Comparison of ENCODE assay signal across 10 cellular contexts in genomic region chr5:60810438-60811085, GRCh38. TPM values are rescaled to one million over a fixed set of nuclear protein-coding genes. Genes with fewer than 3 reads are reported as not detected.
DNase-seq lines count a peak whose midpoint lies in the region; ATAC-seq and TF ChIP-seq lines count a peak whose summit lies in the region.
"Had no signal": no experiment of that assay in that cellular context is flagged by ENCODE, and none has a peak within 500 bp of the region (broad histone marks: within the 10 kb centered on the region; RNA-seq: fewer than 3 reads in every experiment).

No MANE protein-coding gene starts in this region.

- no peaks in the 10 kb centered on the region for H3K9me3 Mint-ChIP-seq in activated naive CD4-positive, alpha-beta T cell treated with anti-CD3 and anti-CD28 coated beads, Interleukin-2, amount 10 ng/mL, durations not matched to agents 7 days and 5 days

- H3K36me3 ChIP-seq in RWPE2 (ENCODE audit: low read depth): no peaks in the 10 kb centered on the region
- H3K36me3 ChIP-seq in trophoblast cell (ENCODE audit: control insufficient read depth in 1 of 2, insufficient read depth in 2 of 2, low read length in 2 of 2): no peaks in the 10 kb centered on the region
- no peaks in the 10 kb centered on the region for H3K36me3 ChIP-seq in SK-N-SH (replicated peaks in 1 of 2; ENCODE audit: control insufficient read depth in 1 of 2, insufficient read depth in 2 of 2, low read length in 1 of 2)

- H4K12ac ChIP-seq in trophoblast cell (ENCODE audit: low read depth, low read length): no peak overlapping the region

- no peaks in the 10 kb centered on the region for H3K27me3 Mint-ChIP-seq in activated naive CD4-positive, alpha-beta T cell treated with anti-CD3 and anti-CD28 coated beads, Interleukin-2, amount 10 ng/mL, durations not matched to agents 7 days and 5 days

- no peak overlapping the region for H3K27ac Mint-ChIP-seq in activated naive CD4-positive, alpha-beta T cell treated with anti-CD3 and anti-CD28 coated beads, Interleukin-2, amount 10 ng/mL, durations not matched to agents 7 days and 5 days

- no peak for TF ChIP-seq RAD21 in SK-N-SH (IDR thresholded peaks at IDR 0.05; ENCODE audit: low read length)

- H3K18ac ChIP-seq in trophoblast cell (ENCODE audit: low read length): no peak overlapping the region

- no peak overlapping the region for H2BK12ac ChIP-seq in trophoblast cell (ENCODE audit: low read length)

- H3K9ac ChIP-seq in trophoblast cell (ENCODE audit: low read length): no peak overlapping the region
- no peak overlapping the region for H3K9ac ChIP-seq in SK-N-SH

- H3K4me2 ChIP-seq in trophoblast cell (ENCODE audit: low read length) (peak overlapping the region; percentile 23), SK-N-SH (no peak overlapping the region)

- CTCF ChIA-PET in activated naive CD4-positive, alpha-beta T cell treated with anti-CD3 and anti-CD28 coated beads, Interleukin-2, amount 10 ng/mL, durations not matched to agents 7 days and 5 days (lab: Charles Lee): no interaction called here
- CTCF ChIA-PET in SK-N-SH (lab: Yijun Ruan, JAX): no interaction called here

- TF ChIP-seq CTCF in RWPE2 (IDR thresholded peaks at IDR 0.05; ENCODE audit: poor library complexity, severe bottlenecking) (no peak), SK-N-SH (IDR thresholded peaks at IDR 0.05) (no peak)

- no peak overlapping the region for H2AK5ac ChIP-seq in trophoblast cell (ENCODE audit: low read length)

- H3F3A ChIP-seq in SK-N-SH (replicated peaks; ENCODE audit: insufficient read depth): no peaks in the 10 kb centered on the region

- H4K20me1 ChIP-seq in SK-N-SH (ENCODE audit: insufficient read depth): no peaks in the 10 kb centered on the region

- no peaks in the 10 kb centered on the region for H3K9me2 ChIP-seq in SK-N-SH

- no peak overlapping the region for H2BK120ac ChIP-seq in trophoblast cell (ENCODE audit: insufficient read depth, low read length, poor library complexity)

- H2AFZ ChIP-seq in trophoblast cell (ENCODE audit: insufficient read depth, low read length, poor library complexity) (no peak overlapping the region), SK-N-SH (ENCODE audit: low read depth) (no peak overlapping the region)

- no peak overlapping the region for H3K4ac ChIP-seq in trophoblast cell (ENCODE audit: low read depth, low read length)

- H3K23ac ChIP-seq in trophoblast cell (ENCODE audit: low read length): no peak overlapping the region

- no peak for TF ChIP-seq EP300 in SK-N-SH (IDR thresholded peaks at IDR 0.05; ENCODE audit: borderline replicate concordance in 1 of 2, low read depth in 1 of 2, low read length in 1 of 2)

- DNase-seq in RWPE2 (ENCODE audit: low spot score) (no peak), trophoblast cell (peak; percentile 58 to 85), activated gamma-delta T cell (lab: John Stamatoyannopoulos, UW) (no peak), occipital lobe (lab: John Stamatoyannopoulos, UW) (no peak), SK-N-SH (no peak)
- no peak for DNase-seq in activated naive CD4-positive, alpha-beta T cell treated with anti-CD3 and anti-CD28 coated beads, Interleukin-2, amount 10 ng/mL, durations not matched to agents 7 days and 5 days
- DNase-seq: stimulated activated CD4-positive, alpha-beta T cell treated with anti-CD3 and anti-CD28 coated beads, Interleukin-2, amount 100 ng/mL, for 48 hours had no signal

- no peak overlapping the region for H3K4me3 Mint-ChIP-seq in activated naive CD4-positive, alpha-beta T cell treated with anti-CD3 and anti-CD28 coated beads, Interleukin-2, amount 10 ng/mL, durations not matched to agents 7 days and 5 days

- no peaks in the 10 kb centered on the region for H3K36me3 Mint-ChIP-seq in activated naive CD4-positive, alpha-beta T cell treated with anti-CD3 and anti-CD28 coated beads, Interleukin-2, amount 10 ng/mL, durations not matched to agents 7 days and 5 days

- WGBS in trophoblast cell (ENCODE audit: extremely low coverage, insufficient coverage, insufficient read length): no CpG with 5 or more reads among the region's 2 CpGs
- WGBS in SK-N-SH (ENCODE audit: low lambda C conversion rate): 25% methylated on average over 2 of the region's 2 CpGs

- H3K9me3 ChIP-seq in RWPE2 (ENCODE audit: severe bottlenecking): no peaks in the 10 kb centered on the region
- H3K9me3 ChIP-seq in trophoblast cell (ENCODE audit: insufficient read depth, low read depth, low read length): no peaks in the 10 kb centered on the region
- no peaks in the 10 kb centered on the region for H3K9me3 ChIP-seq in SK-N-SH

- POLR2A ChIA-PET in SK-N-SH (lab: Yijun Ruan, JAX): no interaction called here

- H3K4me3 ChIP-seq in RWPE2 (ENCODE audit: severe bottlenecking): no peak overlapping the region
- no peak overlapping the region for H3K4me3 ChIP-seq in trophoblast cell (ENCODE audit: low read depth, low read length)
- no peak overlapping the region for H3K4me3 ChIP-seq in SK-N-SH (ENCODE audit: low read depth in 2 of 2, low read length in 1 of 2)

- H3K27ac ChIP-seq in RWPE2 (ENCODE audit: poor library complexity, severe bottlenecking): peak overlapping the region; percentile 24
- no peak overlapping the region for H3K27ac ChIP-seq in trophoblast cell (ENCODE audit: low read depth, low read length)
- no peak overlapping the region for H3K27ac ChIP-seq in SK-N-SH (ENCODE audit: low read depth in 2 of 2, low read length in 1 of 2)

- no peak overlapping the region for H2BK5ac ChIP-seq in trophoblast cell (ENCODE audit: low read depth, low read length, poor library complexity)

- no peak overlapping the region for H4K8ac ChIP-seq in trophoblast cell (ENCODE audit: low read depth, low read length)

- no peaks in the 10 kb centered on the region for H3K79me1 ChIP-seq in trophoblast cell (ENCODE audit: low read length)

- H3K79me2 ChIP-seq in trophoblast cell (ENCODE audit: control insufficient read depth, insufficient read depth, low read length, poor library complexity): no peaks in the 10 kb centered on the region
- H3K79me2 ChIP-seq in SK-N-SH (ENCODE audit: insufficient read depth): no peaks in the 10 kb centered on the region

- H3K27me3 ChIP-seq in RWPE2 (ENCODE audit: insufficient read depth, poor library complexity, severe bottlenecking) (no peaks in the 10 kb centered on the region), trophoblast cell (ENCODE audit: insufficient read depth, low read length) (no peaks in the 10 kb centered on the region), SK-N-SH (ENCODE audit: insufficient read depth) (no peaks in the 10 kb centered on the region)

- H3K14ac ChIP-seq in trophoblast cell (ENCODE audit: low read length): no peak overlapping the region

- H3K4me1 ChIP-seq in RWPE2 (ENCODE audit: insufficient read depth, poor library complexity, severe bottlenecking) (peaks cover 11% of the 10 kb centered on the region), trophoblast cell (ENCODE audit: control insufficient read depth in 1 of 2, insufficient read depth in 2 of 2, low read length in 2 of 2) (peaks cover 0 to 5% of the 10 kb centered on the region in 2 experiments), SK-N-SH (ENCODE audit: control insufficient read depth in 1 of 2, insufficient read depth in 2 of 2, low read depth in 1 of 2, low read length in 1 of 2) (no peaks in the 10 kb centered on the region)

- ATAC-seq in GM19324 (IDR thresholded peaks at IDR 0.05; ENCODE audit: low FRiP score, unreplicated experiment) (peak; percentile 90), HG02981 (IDR thresholded peaks at IDR 0.05; ENCODE audit: unreplicated experiment) (peak; percentile 98), RWPE2 (ENCODE audit: low read depth) (peak; percentile 99)
- ATAC-seq: Right ventricle myocardium inferior had no signal

- no peak overlapping the region for H4K91ac ChIP-seq in trophoblast cell (ENCODE audit: low read depth, low read length)

- no peaks in the 10 kb centered on the region for H3K4me1 Mint-ChIP-seq in activated naive CD4-positive, alpha-beta T cell treated with anti-CD3 and anti-CD28 coated beads, Interleukin-2, amount 10 ng/mL, durations not matched to agents 7 days and 5 days

TF ChIP-seq in SK-N-SH, 30 proteins besides CTCF, POLR2A, EP300 and RAD21 (continues in another document):
- TF ChIP-seq TCF12 (IDR thresholded peaks at IDR 0.05): no peak
- no peak for TF ChIP-seq GATA2 (CRISPR knock-in tag; IDR thresholded peaks at IDR 0.05)
- TF ChIP-seq RXRA (IDR thresholded peaks at IDR 0.05; ENCODE audit: borderline replicate concordance, low read depth): no peak
- TF ChIP-seq SMC3 (IDR thresholded peaks at IDR 0.05; ENCODE audit: low read depth, low read length): no peak
- TF ChIP-seq TEAD4 (IDR thresholded peaks at IDR 0.05; ENCODE audit: borderline replicate concordance, insufficient read depth): no peak
- TF ChIP-seq ZBTB33 (IDR thresholded peaks at IDR 0.05; ENCODE audit: borderline replicate concordance, low read depth): no peak
- no peak for TF ChIP-seq FOXM1 (IDR thresholded peaks at IDR 0.05; ENCODE audit: low read depth)
- no peak for TF ChIP-seq RCOR1 (IDR thresholded peaks at IDR 0.05; ENCODE audit: low read length)
- no peak for TF ChIP-seq MXI1 (IDR thresholded peaks at IDR 0.05; ENCODE audit: low read depth, low read length)
- no peak for TF ChIP-seq GABPA (IDR thresholded peaks at IDR 0.05; ENCODE audit: low read depth)

RNA-seq across cellular contexts. Expression of gene ELOVL7, which starts 33.5 kb away (rescaled TPM):
- polyA plus RNA-seq in trophoblast cell (2013): 3.5 and 3.8 TPM in 2 replicates
- total RNA-seq in occipital lobe: 8.7 TPM
- 0.05 and 0.07 TPM in 2 replicates for polyA plus RNA-seq in SK-N-SH (2012; rRNA removed)
- polyA plus RNA-seq in SK-N-SH (2012; cell fraction: cytosol; rRNA removed): 0.03 and 0.08 TPM in 2 replicates
- polyA plus RNA-seq in SK-N-SH (2012; cell fraction: nucleus; rRNA removed): 0.04 and 0.13 TPM in 2 replicates

Comparison
In these comparisons a context has a peak if more than half of its experiments do, and no peak if none do; other contexts are left out.
1. DNase-seq: peak in trophoblast cell (2 of 2); none in RWPE2 (single experiment), activated gamma-delta T cell (single experiment), activated naive CD4-positive, alpha-beta T cell treated with anti-CD3 and anti-CD28 coated beads, Interleukin-2, amount 10 ng/mL, durations not matched to agents 7 days and 5 days (single experiment), occipital lobe (single experiment) and SK-N-SH (single experiment).
2. Peak in every context shown above with its lines, with median percentiles within 50 percentile points of each other: ATAC-seq.